14 cellular contexts compared by ENCODE assay signal in the genomic region with DNA sequence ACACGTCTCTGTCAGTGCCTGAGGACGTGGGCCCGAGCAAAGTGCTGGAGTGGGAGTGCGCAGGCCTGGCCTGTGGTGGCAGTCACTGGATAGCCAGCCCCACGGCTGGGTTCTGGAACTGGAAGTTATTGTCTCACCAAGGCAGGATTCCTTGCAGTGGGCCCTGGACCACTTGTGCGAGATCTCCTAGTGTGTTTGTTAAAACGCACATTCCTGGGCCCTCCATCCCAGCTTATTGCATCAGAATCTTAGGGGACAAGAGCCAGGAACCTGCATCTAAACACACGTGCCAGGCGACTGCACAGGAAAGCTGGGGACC. TPM values are rescaled to one million over a fixed set of nuclear protein-coding genes. Genes with fewer than 3 reads are reported as not detected.
DNase-seq lines count a peak whose midpoint lies in the region; ATAC-seq and TF ChIP-seq lines count a peak whose summit lies in the region.
"Had no signal": no experiment of that assay in that cellular context is flagged by ENCODE, and none has a peak within 500 bp of the region (broad histone marks: within the 10 kb centered on the region; RNA-seq: fewer than 3 reads in every experiment).

No MANE protein-coding gene starts in this region.

- TF ChIP-seq CTCF in HFFc6 (IDR thresholded peaks at IDR 0.05) (no peak), chondrocyte (IDR thresholded peaks at IDR 0.05) (no peak), testis (IDR thresholded peaks at IDR 0.05) (no peak)

- intact Hi-C loops in testis (cut with DNase I; ENCODE audit: low total_unique reads) (loop anchor here (5.0 to 10.0 kb wide), 2 partner anchors 469 to 647 kb away; no protein-coding TSS in a partner anchor), posterior cingulate gyrus (cut with DNase I) (loop anchor here (5.0 kb wide), 1 partner anchor 644 kb away; no protein-coding TSS in a partner anchor)

- peaks cover 5% of the 10 kb centered on the region; the same call in 1 of the 2 replicates for H3K36me3 Mint-ChIP-seq in HFFc6 (ENCODE audit: low read depth)
- H3K36me3 Mint-ChIP-seq in chondrocyte (ENCODE audit: low read depth): peaks cover 7% of the 10 kb centered on the region

- H3K36me3 ChIP-seq in muscle layer of colon (ENCODE audit: insufficient read depth, low read length): peaks cover 44% of the 10 kb centered on the region
- H3K36me3 ChIP-seq in testis (ENCODE audit: low read depth, missing control alignments): no peaks in the 10 kb centered on the region

- TF ChIP-seq POLR2A in testis (IDR thresholded peaks at IDR 0.05): no peak

- WGBS in testis, 2 donors: 73 to 87% methylated on average over 7 to 9 of the region's 9 CpGs

- H3K27me3 Mint-ChIP-seq in HFFc6 (ENCODE audit: insufficient read depth): no peaks in the 10 kb centered on the region; the same call in 1 of the 2 replicates
- no peaks in the 10 kb centered on the region for H3K27me3 Mint-ChIP-seq in chondrocyte (ENCODE audit: low read depth)
- H3K27me3 Mint-ChIP-seq: activated CD4-positive, alpha-beta T cell treated with anti-CD3 and anti-CD28 coated beads, Interleukin-2, amount 10 ng/mL, durations not matched to agents 24 days and 14 days; activated naive CD4-positive, alpha-beta T cell treated with anti-CD3 and anti-CD28 coated beads, Interleukin-2, amount 10 ng/mL, durations not matched to agents 7 days and 5 days had no signal

- no peak overlapping the region for H3K9ac ChIP-seq in muscle layer of colon (ENCODE audit: low read length)

- H3K4me1 ChIP-seq in muscle layer of colon (ENCODE audit: insufficient read depth, low read length): peaks cover 49% of the 10 kb centered on the region
- peaks cover 60% of the 10 kb centered on the region for H3K4me1 ChIP-seq in testis

- no peak overlapping the region for H3K4me3 Mint-ChIP-seq in HFFc6
- no peak overlapping the region for H3K4me3 Mint-ChIP-seq in chondrocyte (ENCODE audit: unreplicated experiment)
- H3K4me3 Mint-ChIP-seq: activated CD4-positive, alpha-beta T cell treated with anti-CD3 and anti-CD28 coated beads, Interleukin-2, amount 10 ng/mL, durations not matched to agents 24 days and 14 days; activated naive CD4-positive, alpha-beta T cell treated with anti-CD3 and anti-CD28 coated beads, Interleukin-2, amount 10 ng/mL, durations not matched to agents 7 days and 5 days; mesothelial cell of epicardium had no signal

- no peaks in the 10 kb centered on the region for H3K9me3 ChIP-seq in muscle layer of colon (ENCODE audit: low read length)
- no peaks in the 10 kb centered on the region for H3K9me3 ChIP-seq in testis

- H3K9me3 Mint-ChIP-seq in HFFc6 (no peaks in the 10 kb centered on the region), chondrocyte (ENCODE audit: low read depth) (no peaks in the 10 kb centered on the region)
- H3K9me3 Mint-ChIP-seq: activated CD4-positive, alpha-beta T cell treated with anti-CD3 and anti-CD28 coated beads, Interleukin-2, amount 10 ng/mL, durations not matched to agents 24 days and 14 days; activated naive CD4-positive, alpha-beta T cell treated with anti-CD3 and anti-CD28 coated beads, Interleukin-2, amount 10 ng/mL, durations not matched to agents 7 days and 5 days; mesothelial cell of epicardium had no signal

- peak overlapping the region; percentile 95 for H3K27ac ChIP-seq in muscle layer of colon (ENCODE audit: low read depth, low read length)
- peak overlapping the region; percentile 96 to 98 for H3K27ac ChIP-seq in testis

- H3K27ac Mint-ChIP-seq in HFFc6 (peak overlapping the region; percentile 97), chondrocyte (ENCODE audit: unreplicated experiment) (peak overlapping the region; percentile 100)
- H3K27ac Mint-ChIP-seq: activated CD4-positive, alpha-beta T cell treated with anti-CD3 and anti-CD28 coated beads, Interleukin-2, amount 10 ng/mL, durations not matched to agents 24 days and 14 days had no signal

- H3K27me3 ChIP-seq in muscle layer of colon (ENCODE audit: control insufficient read depth in 1 of 2, insufficient read depth in 2 of 2, low read length in 2 of 2): no peaks in the 10 kb centered on the region
- H3K27me3 ChIP-seq in testis: no peaks in the 10 kb centered on the region

- no peak for ATAC-seq in GM21737 (IDR thresholded peaks at IDR 0.05; ENCODE audit: unreplicated experiment)

- no peak overlapping the region for H3K4me3 ChIP-seq in muscle layer of colon (ENCODE audit: low read depth in 1 of 2, low read length in 2 of 2)
- no peak overlapping the region for H3K4me3 ChIP-seq in testis

- DNase-seq in HFFc6 (no peak), chondrocyte (ENCODE audit: low spot score) (no peak), testis (no peak), T-helper 9 cell (no peak), NCI-H2196 (lab: John Stamatoyannopoulos, UW; ENCODE audit: unreplicated experiment) (no peak), posterior cingulate gyrus (no peak)
- DNase-seq: activated CD4-positive, alpha-beta T cell treated with anti-CD3 and anti-CD28 coated beads, Interleukin-2, amount 10 ng/mL, durations not matched to agents 24 days and 14 days; activated naive CD4-positive, alpha-beta T cell treated with anti-CD3 and anti-CD28 coated beads, Interleukin-2, amount 10 ng/mL, durations not matched to agents 7 days and 5 days; hippocampal formation; NCI-H1092; NCI-H69 had no signal

- peaks cover 60% of the 10 kb centered on the region for H3K4me1 Mint-ChIP-seq in HFFc6 (ENCODE audit: low read depth)
- peaks cover 64% of the 10 kb centered on the region for H3K4me1 Mint-ChIP-seq in chondrocyte (ENCODE audit: low read depth)

RNA-seq across cellular contexts. Expression of a gene that starts 26.9 kb away (rescaled TPM):
- 100 to 1,000 TPM; 153 to 170 (median 162) TPM for total RNA-seq in HFFc6 (2021; fragmentation: NEBNext Ultra II Directional; extraction: Animal tissue kit (Norgen Biotek cat#: 25700))
- total RNA-seq in chondrocyte: 133 to 143 TPM (median 143 TPM) in 3 replicates
- total RNA-seq in testis: 100 to 1,000 TPM; 163 to 177 TPM
- polyA plus RNA-seq in testis (ENCODE audit: insufficient read depth, low read depth, low replicate concordance): 268 TPM

RNA-seq across cellular contexts. Expression of a gene that starts 27.5 kb away (rescaled TPM):
- total RNA-seq in HFFc6 (2021; fragmentation: NEBNext Ultra II Directional; extraction: Animal tissue kit (Norgen Biotek cat#: 25700)): 10 to 100 TPM; 35.5 to 50.2 (median 42.6) TPM
- total RNA-seq in chondrocyte: 43.9 to 49.0 TPM (median 45.2 TPM) in 3 replicates
- total RNA-seq in testis: 100 to 1,000 TPM; 188 to 272 TPM
- 451 TPM for polyA plus RNA-seq in testis (ENCODE audit: insufficient read depth, low read depth, low replicate concordance)

RNA-seq across cellular contexts. Expression of a gene that starts 40.0 kb away (rescaled TPM):
- total RNA-seq in HFFc6 (2021; fragmentation: NEBNext Ultra II Directional; extraction: Animal tissue kit (Norgen Biotek cat#: 25700)): 10 to 100 TPM; 28.5 to 45.1 (median 42.2) TPM
- total RNA-seq in chondrocyte (37.2 to 56.5 TPM (median 38.6 TPM) in 3 replicates), testis (10 to 100 TPM; 12.6 to 25.4 TPM)
- polyA plus RNA-seq in testis (ENCODE audit: insufficient read depth, low read depth, low replicate concordance): 4.8 TPM

RNA-seq across cellular contexts. Expression of a gene that starts 57.2 kb away (rescaled TPM):
- 10 to 100 TPM; 13.9 to 20.8 (median 15.6) TPM for total RNA-seq in HFFc6 (2021; fragmentation: NEBNext Ultra II Directional; extraction: Animal tissue kit (Norgen Biotek cat#: 25700))
- total RNA-seq in chondrocyte (12.3 to 22.5 TPM (median 16.4 TPM) in 3 replicates), testis (10 to 100 TPM; 14.0 to 14.4 TPM)
- 17.9 TPM for polyA plus RNA-seq in testis (ENCODE audit: insufficient read depth, low read depth, low replicate concordance)
